15 cellular contexts compared by ENCODE assay signal in the genomic region with DNA sequence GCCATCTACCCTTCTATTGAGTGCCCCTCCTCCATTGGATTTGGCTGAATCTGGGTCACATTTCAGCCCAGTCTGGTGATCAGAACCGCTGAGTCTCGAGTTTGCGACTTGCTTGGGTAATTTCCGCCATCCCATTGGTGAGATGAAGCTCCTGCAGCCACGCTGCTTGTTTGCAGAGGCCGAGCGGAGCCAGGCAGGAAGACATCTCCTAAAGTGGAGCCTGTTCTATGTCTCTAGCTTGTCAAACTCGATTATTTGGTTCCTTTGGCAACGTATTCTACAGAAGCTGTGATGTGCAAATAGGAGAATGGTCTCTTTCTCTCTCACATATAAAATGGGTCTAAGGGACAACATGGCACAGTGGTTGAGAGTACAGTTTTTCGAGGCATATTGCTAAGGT.
DNase-seq lines count a peak whose midpoint lies in the region; TF ChIP-seq lines count a peak whose summit lies in the region.
"Had no signal": no experiment of that assay in that cellular context is flagged by ENCODE, and none has a peak within 500 bp of the region (broad histone marks: within the 10 kb centered on the region; RNA-seq: fewer than 3 reads in every experiment).

No MANE protein-coding gene starts in this region.

- H3K79me2 ChIP-seq in smooth muscle cell (ENCODE audit: low read depth) = no peaks in the 10 kb centered on the region
- H3K79me2 ChIP-seq in osteoblast (ENCODE audit: insufficient read depth, low read length) = no peaks in the 10 kb centered on the region

- H2AFZ ChIP-seq in smooth muscle cell (ENCODE audit: low read depth) (peak overlapping the region; percentile 28), osteoblast (ENCODE audit: low read length) (no peak overlapping the region)

- TF ChIP-seq CTCF in LNCaP clone FGC (IDR thresholded peaks at IDR 0.05; ENCODE audit: control insufficient read depth, extremely low read depth, insufficient read depth) (no peak), smooth muscle cell (IDR thresholded peaks at IDR 0.05; ENCODE audit: borderline replicate concordance, insufficient read depth, poor library complexity, severe bottlenecking) (no peak), osteoblast (IDR thresholded peaks at IDR 0.05; ENCODE audit: extremely low read depth, low read depth, low read length) (no peak)

- DNase-seq in NCI-H510A treated with DMSO at 0.1 percent for 48 hours (lab: John Stamatoyannopoulos, UW) = peak; percentile 31
- DNase-seq in NCI-H510A (lab: John Stamatoyannopoulos, UW) = no peak
- DNase-seq in LNCaP clone FGC (ENCODE audit: low read depth) = peak; percentile 37
- peak; percentile 94 for DNase-seq in SK-N-DZ (ENCODE audit: low spot score)
- DNase-seq in smooth muscle cell (lab: John Stamatoyannopoulos, UW; ENCODE audit: unreplicated experiment) = no peak
- DNase-seq in posterior cingulate gyrus = no peak
- DNase-seq in osteoblast (ENCODE audit: insufficient read length, low spot score, missing footprints) = no peak
- DNase-seq: C1 segment of cervical spinal cord; CD8-positive, alpha-beta memory T cell; GDM1; H9; NCI-H1048; NCI-H187 treated with DMSO at 0.1 percent for 48 hours; Peyer's patch had no signal

- H4K20me1 ChIP-seq in smooth muscle cell (ENCODE audit: low read depth) = no peaks in the 10 kb centered on the region
- no peaks in the 10 kb centered on the region for H4K20me1 ChIP-seq in osteoblast (ENCODE audit: insufficient read depth, low read length)

- H3K4me1 ChIP-seq in smooth muscle cell (ENCODE audit: low read depth) (no peaks in the 10 kb centered on the region), osteoblast (ENCODE audit: insufficient read depth, low read length) (no peaks in the 10 kb centered on the region)
- H3K4me1 ChIP-seq: Peyer's patch had no signal

- H3K9ac ChIP-seq in smooth muscle cell (ENCODE audit: low read depth) = no peak overlapping the region

- peak overlapping the region; percentile 14 for H3K4me2 ChIP-seq in smooth muscle cell
- H3K4me2 ChIP-seq in osteoblast (ENCODE audit: insufficient read depth, low read length) = no peak overlapping the region

- no peaks in the 10 kb centered on the region for H3K27me3 ChIP-seq in smooth muscle cell (ENCODE audit: low read depth)
- H3K27me3 ChIP-seq in osteoblast (ENCODE audit: insufficient read depth, low read length) = no peaks in the 10 kb centered on the region
- H3K27me3 ChIP-seq: Peyer's patch, SJSA1 had no signal

- WGBS in smooth muscle cell (ENCODE audit: low lambda C conversion rate) = 44% methylated on average over 10 of the region's 10 CpGs

- H3K4me3 ChIP-seq in LNCaP clone FGC (ENCODE audit: low read depth, low read length) (no peak overlapping the region), smooth muscle cell (no peak overlapping the region), osteoblast (ENCODE audit: insufficient read depth, low read length) (no peak overlapping the region)
- H3K4me3 ChIP-seq: Peyer's patch, SJSA1 had no signal

- H3K27ac ChIP-seq in smooth muscle cell (ENCODE audit: low read depth) = peak overlapping the region; percentile 31
- H3K27ac ChIP-seq in osteoblast (ENCODE audit: low read depth, low read length) = no peak overlapping the region
- H3K27ac ChIP-seq: Peyer's patch, SJSA1 had no signal

- no peaks in the 10 kb centered on the region for H3K9me3 ChIP-seq in smooth muscle cell (replicated peaks; ENCODE audit: low read depth)
- no peaks in the 10 kb centered on the region for H3K9me3 ChIP-seq in osteoblast (ENCODE audit: low read depth, low read length)
- H3K9me3 ChIP-seq: Peyer's patch, SJSA1 had no signal

- H3F3A ChIP-seq in smooth muscle cell (ENCODE audit: low read depth) = no peaks in the 10 kb centered on the region

- H3K36me3 ChIP-seq in smooth muscle cell (ENCODE audit: low read depth) (no peaks in the 10 kb centered on the region), osteoblast (ENCODE audit: insufficient read depth, low read length) (no peaks in the 10 kb centered on the region)
- H3K36me3 ChIP-seq: Peyer's patch, SJSA1 had no signal

- intact Hi-C loops in posterior cingulate gyrus (cut with DNase I) = no loop called here

Comparison
In these comparisons a context has a peak if more than half of its experiments do, and no peak if none do; other contexts are left out.
1. DNase-seq: peak in NCI-H510A treated with DMSO at 0.1 percent for 48 hours (single experiment), LNCaP clone FGC (single experiment) and SK-N-DZ (single experiment); none in NCI-H510A (single experiment), smooth muscle cell (single experiment), posterior cingulate gyrus (0 of 10) and osteoblast (single experiment).